ENCODE assay signal across 9 cellular contexts in genomic region chr1:160401487-160401805, GRCh38. TPM values are rescaled to one million over a fixed set of nuclear protein-coding genes. Genes with fewer than 3 reads are reported as not detected.
DNase-seq lines count a peak whose midpoint lies in the region; ATAC-seq, FAIRE-seq and TF ChIP-seq lines count a peak whose summit lies in the region.
"Had no signal": no experiment of that assay in that cellular context is flagged by ENCODE, and none has a peak within 500 bp of the region (broad histone marks: within the 10 kb centered on the region; RNA-seq: fewer than 3 reads in every experiment).

No MANE protein-coding gene starts in this region.

- H3K4me3 ChIP-seq in GM12878 (no peak overlapping the region), mesenchymal stem cell (ENCODE audit: insufficient read depth in 1 of 2, low read depth in 1 of 2, low read length in 2 of 2) (peak overlapping the region in 1 of 2 experiments; percentile 81), testis (peak overlapping the region; percentile 74 to 85)

- no peak overlapping the region for H3K27ac Mint-ChIP-seq in activated CD4-positive, alpha-beta T cell treated with anti-CD3 and anti-CD28 coated beads, Interleukin-2, amount 10 ng/mL, durations not matched to agents 7 days and 5 days

- no peak overlapping the region for H3K4me3 Mint-ChIP-seq in activated CD4-positive, alpha-beta T cell treated with anti-CD3 and anti-CD28 coated beads, Interleukin-2, amount 10 ng/mL, durations not matched to agents 7 days and 5 days

- no peak overlapping the region for H2BK15ac ChIP-seq in mesenchymal stem cell (ENCODE audit: low read depth, poor library complexity, severe bottlenecking)

- no peak overlapping the region for H2AK5ac ChIP-seq in mesenchymal stem cell (ENCODE audit: low read length, severe bottlenecking)

- H3K14ac ChIP-seq in mesenchymal stem cell (ENCODE audit: low read length in 2 of 2): peak overlapping the region in 1 of 2 experiments; percentile 62

- no peak overlapping the region for H2BK12ac ChIP-seq in mesenchymal stem cell (ENCODE audit: low read length in 2 of 2)

- H3K9ac ChIP-seq in GM12878 (ENCODE audit: control insufficient read depth, insufficient read depth, low read length) (no peak overlapping the region), mesenchymal stem cell (ENCODE audit: low read length) (no peak overlapping the region)

- no peak for TF ChIP-seq POLR2A in GM12878 (IDR thresholded peaks at IDR 0.05; ENCODE audit: low read depth, low read length)
- no peak for TF ChIP-seq POLR2A in testis (IDR thresholded peaks at IDR 0.05)

- FAIRE-seq in GM12878 (lab: Jason Lieb, UNC): no peak

- peak; percentile 4 for DNase-seq in activated CD4-positive, alpha-beta T cell treated with anti-CD3 and anti-CD28 coated beads, Interleukin-2, amount 10 ng/mL, durations not matched to agents 7 days and 5 days
- no peak for DNase-seq in activated CD4-positive, alpha-beta T cell treated with anti-CD3 and anti-CD28 coated beads, Interleukin-2, amount 50 U/mL, for 4 hours
- DNase-seq in GM12878 (ENCODE audit: low read depth, low spot score) (no peak), mesenchymal stem cell (no peak), testis (no peak), OCI-M2 (lab: John Stamatoyannopoulos, UW; ENCODE audit: unreplicated experiment) (no peak)

- no peak overlapping the region; the same call in 1 of the 2 replicates for H3K4me2 ChIP-seq in GM12878 (ENCODE audit: control insufficient read depth, insufficient read depth)
- peak overlapping the region; percentile 52 for H3K4me2 ChIP-seq in mesenchymal stem cell (ENCODE audit: low read length, poor library complexity, severe bottlenecking)

- RAD21 ChIA-PET in GM12878 (lab: Charles Lee; ENCODE audit: unreplicated experiment): no interaction called here

- intact Hi-C loops in GM12878 (cut with micrococcal nuclease; ENCODE audit: unreplicated experiment): no loop called here
- intact Hi-C loops in testis (cut with DNase I; ENCODE audit: low total_unique reads): no loop called here

- H3K79me1 ChIP-seq in mesenchymal stem cell (replicated peaks; ENCODE audit: low read length, poor library complexity, severe bottlenecking): peaks cover 22% of the 10 kb centered on the region

- POLR2A ChIA-PET in activated CD4-positive, alpha-beta T cell treated with anti-CD3 and anti-CD28 coated beads, Interleukin-2, amount 10 ng/mL, durations not matched to agents 7 days and 5 days (lab: Charles Lee): no interaction called here
- POLR2A ChIA-PET in GM12878 (lab: Charles Lee): no interaction called here

- no peaks in the 10 kb centered on the region; a peak in 1 of 4 replicates for H3K27me3 ChIP-seq in GM12878 (replicated peaks in 1 of 2; ENCODE audit: control insufficient read depth in 2 of 2, insufficient read depth in 2 of 2, low read length in 1 of 2)
- H3K27me3 ChIP-seq in mesenchymal stem cell (ENCODE audit: control insufficient read depth in 1 of 2, insufficient read depth in 1 of 2, low read length in 2 of 2): peaks cover 0 to 93% of the 10 kb centered on the region in 2 experiments
- no peaks in the 10 kb centered on the region for H3K27me3 ChIP-seq in testis

- peak overlapping the region; percentile 3 for H4K8ac ChIP-seq in mesenchymal stem cell (ENCODE audit: low read length)

- ATAC-seq in GM12878: no peak
- no peak for ATAC-seq in GM18520 (IDR thresholded peaks at IDR 0.05; ENCODE audit: unreplicated experiment)
- no peak for ATAC-seq in GM21723 (IDR thresholded peaks at IDR 0.05; ENCODE audit: unreplicated experiment)

- no TSS peak for BruUV-seq in GM12878 (replicated peaks; lab: Mats Ljungman, UMichigan)

- H2BK120ac ChIP-seq in mesenchymal stem cell (ENCODE audit: low read depth, low read length): no peak overlapping the region

- no peak overlapping the region for H2BK5ac ChIP-seq in mesenchymal stem cell (ENCODE audit: low read depth, low read length, poor library complexity, severe bottlenecking)

- no peak overlapping the region for H4K91ac ChIP-seq in mesenchymal stem cell (ENCODE audit: low read length)

- in situ Hi-C loops in GM12878 (cut with MboI): loop anchor here (25.0 kb wide), 1 partner anchor 561 kb away; the partner anchor contains the start of gene ITLN2

- no peak overlapping the region for H3K23ac ChIP-seq in mesenchymal stem cell (ENCODE audit: low read length in 2 of 2)

- no peaks in the 10 kb centered on the region for H3K4me1 ChIP-seq in GM12878 (ENCODE audit: control insufficient read depth, insufficient read depth, low read length)
- peaks cover 20% of the 10 kb centered on the region for H3K4me1 ChIP-seq in mesenchymal stem cell (ENCODE audit: control insufficient read depth, insufficient read depth, low read depth, low read length)
- peaks cover 11% of the 10 kb centered on the region for H3K4me1 ChIP-seq in testis

- TF ChIP-seq CTCF in GM12878 (IDR thresholded peaks at IDR 0.05 in 2 of 3, conservative IDR thresholded peaks at IDR 0.05 in 1 of 3; ENCODE audit: control insufficient read depth in 2 of 3, extremely low read depth in 1 of 3, insufficient read depth in 1 of 3, low read depth in 3 of 3, low read length in 3 of 3) (no peak), testis (IDR thresholded peaks at IDR 0.05) (no peak)

- H3K9me3 ChIP-seq in GM12878 (replicated peaks; ENCODE audit: control insufficient read depth, insufficient read depth, low read length): no peaks in the 10 kb centered on the region
- H3K9me3 ChIP-seq in mesenchymal stem cell (ENCODE audit: control insufficient read depth, low read length): no peaks in the 10 kb centered on the region
- no peaks in the 10 kb centered on the region for H3K9me3 ChIP-seq in testis

- WGBS in GM12878 (ENCODE audit: insufficient coverage, insufficient replicate concordance, low lambda C conversion rate, missing lambda C conversion rate): 29% methylated on average over 7 of the region's 7 CpGs
- WGBS in mesenchymal stem cell: 44% methylated on average over 7 of the region's 7 CpGs
- WGBS in testis, 2 donors: 42 to 52% methylated on average over 5 to 7 of the region's 7 CpGs

- H3K9me3 Mint-ChIP-seq in activated CD4-positive, alpha-beta T cell treated with anti-CD3 and anti-CD28 coated beads, Interleukin-2, amount 10 ng/mL, durations not matched to agents 7 days and 5 days: no peaks in the 10 kb centered on the region

- H3K36me3 Mint-ChIP-seq in activated CD4-positive, alpha-beta T cell treated with anti-CD3 and anti-CD28 coated beads, Interleukin-2, amount 10 ng/mL, durations not matched to agents 7 days and 5 days (ENCODE audit: low read depth): no peaks in the 10 kb centered on the region

- CTCF ChIA-PET in activated CD4-positive, alpha-beta T cell treated with anti-CD3 and anti-CD28 coated beads, Interleukin-2, amount 10 ng/mL, durations not matched to agents 7 days and 5 days (lab: Charles Lee): no interaction called here
- CTCF ChIA-PET in GM12878 (lab: Yijun Ruan, JAX): interaction anchor here (1.3 kb wide), 1 partner anchor 25 kb away, joined by 3 read pairs; no protein-coding TSS in a partner anchor

- H2AFZ ChIP-seq in GM12878 (ENCODE audit: control insufficient read depth, low read depth, low read length) (no peak overlapping the region), mesenchymal stem cell (ENCODE audit: low read depth, low read length) (no peak overlapping the region)

- H4K20me1 ChIP-seq in GM12878 (ENCODE audit: control insufficient read depth, insufficient read depth): no peaks in the 10 kb centered on the region

- SMC1A ChIA-PET in GM12878 (lab: Charles Lee; ENCODE audit: uncharacterized antibody, unreplicated experiment): no interaction called here

- H3K79me2 ChIP-seq in GM12878 (ENCODE audit: control insufficient read depth, insufficient read depth, low read length): no peaks in the 10 kb centered on the region

- TF ChIP-seq RAD21 in GM12878 (IDR thresholded peaks at IDR 0.05; ENCODE audit: insufficient read depth, low read depth, low read length): no peak

- peaks cover 2% of the 10 kb centered on the region for H3K4me1 Mint-ChIP-seq in activated CD4-positive, alpha-beta T cell treated with anti-CD3 and anti-CD28 coated beads, Interleukin-2, amount 10 ng/mL, durations not matched to agents 7 days and 5 days

- H3K4ac ChIP-seq in mesenchymal stem cell (ENCODE audit: low read depth in 1 of 2, low read length in 2 of 2): no peak overlapping the region

- H3K18ac ChIP-seq in mesenchymal stem cell (ENCODE audit: low read depth in 1 of 2, low read length in 2 of 2): no peak overlapping the region

- TF ChIP-seq EP300 in GM12878 (IDR thresholded peaks at IDR 0.05; ENCODE audit: borderline replicate concordance in 1 of 2, control insufficient read depth in 1 of 2, low read depth in 2 of 2, low read length in 2 of 2): no peak

- H3K36me3 ChIP-seq in GM12878 (ENCODE audit: control insufficient read depth in 2 of 2, insufficient read depth in 2 of 2, low read length in 1 of 2) (no peaks in the 10 kb centered on the region), mesenchymal stem cell (ENCODE audit: control insufficient read depth in 1 of 2, insufficient read depth in 2 of 2, low read depth in 1 of 2, low read length in 2 of 2) (no peaks in the 10 kb centered on the region), testis (ENCODE audit: low read depth, missing control alignments) (no peaks in the 10 kb centered on the region)

- no peak overlapping the region for H3K27ac ChIP-seq in GM12878 (ENCODE audit: control insufficient read depth, insufficient read depth)
- H3K27ac ChIP-seq in mesenchymal stem cell (ENCODE audit: low read length, poor library complexity, severe bottlenecking): no peak overlapping the region
- H3K27ac ChIP-seq in testis: no peak overlapping the region

- H3K27me3 Mint-ChIP-seq in activated CD4-positive, alpha-beta T cell treated with anti-CD3 and anti-CD28 coated beads, Interleukin-2, amount 10 ng/mL, durations not matched to agents 7 days and 5 days: peaks cover 30% of the 10 kb centered on the region

RNA-seq across cellular contexts. Expression of gene VANGL2, which starts 1.1 kb away (rescaled TPM):
- total RNA-seq in activated CD4-positive, alpha-beta T cell treated with anti-CD3 and anti-CD28 coated beads, Interleukin-2, amount 10 ng/mL, durations not matched to agents 7 days and 5 days: under 1 TPM in 1 of 2 experiments, not detected in 1; 0.04 TPM
- 4.9 and 5.3 TPM in 2 replicates for total RNA-seq in GM12878 (2013; cell fraction: nucleolus; rRNA removed)
- total RNA-seq in GM12878 (2014; rRNA removed): 0.11 and 0.23 TPM in 2 replicates
- 0.27 and 0.28 TPM in 2 replicates for total RNA-seq in GM12878 (2014; rRNA removed; fragmentation: Illumina TruSeq; extraction: Trizol)
- total RNA-seq in GM12878 (2021): 1.1 and 1.2 TPM in 2 replicates
- 0.43 TPM for polyA plus RNA-seq in GM12878 (2011; ENCODE audit: low read depth)
- 3.0 and 5.0 TPM in 2 replicates for polyA plus RNA-seq in GM12878 (2011; rRNA removed)
- 4.7 and 5.1 TPM in 2 replicates for polyA plus RNA-seq in GM12878 (2011; cell fraction: cytosol; rRNA removed)
- polyA plus RNA-seq in GM12878 (2011; cell fraction: nucleus; rRNA removed): 10.0 and 10.7 TPM in 2 replicates
- polyA plus RNA-seq in GM12878 (2012): 0.58 and 0.70 TPM in 2 replicates
- 0.79 and 1.0 TPM in 2 replicates for polyA plus RNA-seq in GM12878 (2014; fragmentation: Illumina TruSeq; extraction: Trizol)
- under 1 TPM; 0.10 to 0.13 TPM for polyA plus RNA-seq in GM12878 (2014; fragmentation: Nextera tagmentation; extraction: Ambion mirVana)
- 1.2 and 5.0 TPM in 2 replicates for polyA plus RNA-seq in GM12878 (2014; rRNA removed)
- polyA plus RNA-seq in GM12878 (2016; fragmentation: Nextera tagmentation; extraction: Ambion mirVana): under 1 TPM; 0.16 to 0.28 TPM
- 3.1 and 4.1 TPM in 2 replicates for polyA minus RNA-seq in GM12878 (2011; rRNA and poly(A)+ RNA removed)
- polyA minus RNA-seq in GM12878 (2011; cell fraction: cytosol; rRNA and poly(A)+ RNA removed): 1.2 and 2.6 TPM in 2 replicates
- polyA minus RNA-seq in GM12878 (2011; cell fraction: nucleus; rRNA and poly(A)+ RNA removed): 0.73 and 1.4 TPM in 2 replicates
- polyA plus RNA-seq in mesenchymal stem cell (2013, experiment 1 of 2): 9.6 TPM
- polyA plus RNA-seq in mesenchymal stem cell (2013, experiment 2 of 2): 8.8 TPM
- total RNA-seq in testis: 1 to 10 TPM; 3.6 to 3.8 TPM
- 5.9 TPM for polyA plus RNA-seq in testis (ENCODE audit: insufficient read depth, low read depth, low replicate concordance)
- total RNA-seq: pulmonary artery endothelial cell had no signal

RNA-seq across cellular contexts. Expression of gene NHLH1, which starts 34.6 kb away (rescaled TPM):
- total RNA-seq in activated CD4-positive, alpha-beta T cell treated with anti-CD3 and anti-CD28 coated beads, Interleukin-2, amount 10 ng/mL, durations not matched to agents 7 days and 5 days: under 1 TPM; 0.10 to 0.25 TPM
- 0.19 TPM in 1 of 2 replicates, not detected in the other for total RNA-seq in GM12878 (2013; cell fraction: nucleolus; rRNA removed)
- total RNA-seq in GM12878 (2014; rRNA removed): 0.11 TPM in 1 of 2 replicates, not detected in the other
- 0.40 and 0.46 TPM in 2 replicates for total RNA-seq in GM12878 (2014; rRNA removed; fragmentation: Illumina TruSeq; extraction: Trizol)
- 0.80 and 0.85 TPM in 2 replicates for total RNA-seq in GM12878 (2021)
- 0.75 TPM for polyA plus RNA-seq in GM12878 (2011; ENCODE audit: low read depth)
- 0.12 and 0.22 TPM in 2 replicates for polyA plus RNA-seq in GM12878 (2011; rRNA removed)
- 0.20 and 0.22 TPM in 2 replicates for polyA plus RNA-seq in GM12878 (2011; cell fraction: cytosol; rRNA removed)
- polyA plus RNA-seq in GM12878 (2011; cell fraction: nucleus; rRNA removed): 0.80 and 1.2 TPM in 2 replicates
- polyA plus RNA-seq in GM12878 (2012): 1.3 TPM in 2 replicates
- 0.76 and 0.98 TPM in 2 replicates for polyA plus RNA-seq in GM12878 (2014; fragmentation: Illumina TruSeq; extraction: Trizol)
- under 1 TPM; 0.27 to 0.43 TPM for polyA plus RNA-seq in GM12878 (2014; fragmentation: Nextera tagmentation; extraction: Ambion mirVana)
- polyA plus RNA-seq in GM12878 (2014; rRNA removed): 0.76 and 1.2 TPM in 2 replicates
- polyA plus RNA-seq in GM12878 (2016; fragmentation: Nextera tagmentation; extraction: Ambion mirVana): under 1 TPM; 0.23 to 0.56 TPM
- 0.15 TPM in 1 of 2 replicates, not detected in the other for polyA minus RNA-seq in GM12878 (2011; rRNA and poly(A)+ RNA removed)
- polyA minus RNA-seq in GM12878 (2011; cell fraction: cytosol; rRNA and poly(A)+ RNA removed): not detected in 2 replicates
- polyA minus RNA-seq in GM12878 (2011; cell fraction: nucleus; rRNA and poly(A)+ RNA removed): 0.24 and 0.67 TPM in 2 replicates
- polyA plus RNA-seq in mesenchymal stem cell (2013, experiment 1 of 2): 0.23 TPM
- 0.16 TPM for polyA plus RNA-seq in mesenchymal stem cell (2013, experiment 2 of 2)
- total RNA-seq in testis: under 1 TPM; 0.37 to 0.63 TPM
- 0.20 TPM for polyA plus RNA-seq in testis (ENCODE audit: insufficient read depth, low read depth, low replicate concordance)

RNA-seq across cellular contexts. Expression of gene NCSTN, which starts 58.3 kb away (rescaled TPM):
- 10 to 100 TPM; 72.3 to 75.5 TPM for total RNA-seq in activated CD4-positive, alpha-beta T cell treated with anti-CD3 and anti-CD28 coated beads, Interleukin-2, amount 10 ng/mL, durations not matched to agents 7 days and 5 days
- 108 and 122 TPM in 2 replicates for total RNA-seq in GM12878 (2013; cell fraction: nucleolus; rRNA removed)
- total RNA-seq in GM12878 (2014; rRNA removed) (34.0 and 34.1 TPM in 2 replicates), GM12878 (2014; rRNA removed; fragmentation: Illumina TruSeq; extraction: Trizol) (34.5 and 36.6 TPM in 2 replicates), GM12878 (2021) (62.5 and 68.3 TPM in 2 replicates), testis (100 to 1,000 TPM; 109 to 112 TPM)
- polyA plus RNA-seq in GM12878 (2011; ENCODE audit: low read depth): 37.4 TPM
- polyA plus RNA-seq in GM12878 (2011; rRNA removed) (45.9 and 88.2 TPM in 2 replicates), GM12878 (2014; fragmentation: Illumina TruSeq; extraction: Trizol) (81.5 and 92.9 TPM in 2 replicates), GM12878 (2014; fragmentation: Nextera tagmentation; extraction: Ambion mirVana) (10 to 100 TPM; 33.3 to 41.6 TPM), GM12878 (2014; rRNA removed) (57.0 and 58.0 TPM in 2 replicates), GM12878 (2016; fragmentation: Nextera tagmentation; extraction: Ambion mirVana) (10 to 100 TPM; 63.7 to 66.5 TPM), testis (ENCODE audit: insufficient read depth, low read depth, low replicate concordance) (115 TPM)
- polyA plus RNA-seq in GM12878 (2011; cell fraction: cytosol; rRNA removed): 81.8 and 98.9 TPM in 2 replicates
- 161 and 187 TPM in 2 replicates for polyA plus RNA-seq in GM12878 (2011; cell fraction: nucleus; rRNA removed)
- 51.6 and 56.7 TPM in 2 replicates for polyA plus RNA-seq in GM12878 (2012)
- polyA minus RNA-seq in GM12878 (2011; rRNA and poly(A)+ RNA removed): 101 and 113 TPM in 2 replicates
- polyA minus RNA-seq in GM12878 (2011; cell fraction: cytosol; rRNA and poly(A)+ RNA removed): 29.8 and 34.2 TPM in 2 replicates
- 69.2 and 76.1 TPM in 2 replicates for polyA minus RNA-seq in GM12878 (2011; cell fraction: nucleus; rRNA and poly(A)+ RNA removed)
- polyA plus RNA-seq in mesenchymal stem cell (2013, experiment 1 of 2): 193 TPM
- polyA plus RNA-seq in mesenchymal stem cell (2013, experiment 2 of 2): 190 TPM

RNA-seq across cellular contexts. Expression of gene COPA, which starts 58.4 kb away (rescaled TPM):
- total RNA-seq in activated CD4-positive, alpha-beta T cell treated with anti-CD3 and anti-CD28 coated beads, Interleukin-2, amount 10 ng/mL, durations not matched to agents 7 days and 5 days: 100 to 1,000 TPM; 122 TPM
- total RNA-seq in GM12878 (2013; cell fraction: nucleolus; rRNA removed): 126 and 149 TPM in 2 replicates
- total RNA-seq in GM12878 (2014; rRNA removed) (125 and 127 TPM in 2 replicates), GM12878 (2014; rRNA removed; fragmentation: Illumina TruSeq; extraction: Trizol) (91.6 and 98.3 TPM in 2 replicates), GM12878 (2021) (119 and 125 TPM in 2 replicates), testis (100 to 1,000 TPM; 114 to 123 TPM)
- polyA plus RNA-seq in GM12878 (2011; ENCODE audit: low read depth): 118 TPM
- polyA plus RNA-seq in GM12878 (2011; rRNA removed) (168 and 180 TPM in 2 replicates), GM12878 (2014; fragmentation: Illumina TruSeq; extraction: Trizol) (142 and 184 TPM in 2 replicates), GM12878 (2014; fragmentation: Nextera tagmentation; extraction: Ambion mirVana) (10 to 100 TPM; 53.7 to 70.6 TPM), GM12878 (2014; rRNA removed) (93.8 and 108 TPM in 2 replicates), GM12878 (2016; fragmentation: Nextera tagmentation; extraction: Ambion mirVana) (100 to 1,000 TPM; 163 to 169 TPM), testis (ENCODE audit: insufficient read depth, low read depth, low replicate concordance) (88.9 TPM)
- polyA plus RNA-seq in GM12878 (2011; cell fraction: cytosol; rRNA removed): 158 and 160 TPM in 2 replicates
- 91.3 and 92.3 TPM in 2 replicates for polyA plus RNA-seq in GM12878 (2011; cell fraction: nucleus; rRNA removed)
- 108 and 110 TPM in 2 replicates for polyA plus RNA-seq in GM12878 (2012)
- polyA minus RNA-seq in GM12878 (2011; rRNA and poly(A)+ RNA removed): 281 and 355 TPM in 2 replicates
- polyA minus RNA-seq in GM12878 (2011; cell fraction: cytosol; rRNA and poly(A)+ RNA removed): 82.9 and 103 TPM in 2 replicates
- 63.6 and 72.9 TPM in 2 replicates for polyA minus RNA-seq in GM12878 (2011; cell fraction: nucleus; rRNA and poly(A)+ RNA removed)
- polyA plus RNA-seq in mesenchymal stem cell (2013, experiment 1 of 2): 189 TPM
- 186 TPM for polyA plus RNA-seq in mesenchymal stem cell (2013, experiment 2 of 2)
